In genomic region chr5:141041427-141041785, GRCh38 we compare ENCODE assay signal across 16 cellular contexts. TPM values are rescaled to one million over a fixed set of nuclear protein-coding genes. Genes with fewer than 3 reads are reported as not detected.
A peak's percentile ranks its signal among the peaks of the same experiment; 100 is the strongest.
DNase-seq lines count a peak whose midpoint lies in the region; ATAC-seq and TF ChIP-seq lines count a peak whose summit lies in the region.
"Had no signal": no experiment of that assay in that cellular context is flagged by ENCODE, and none has a peak within 500 bp of the region (broad histone marks: within the 10 kb centered on the region; RNA-seq: fewer than 3 reads in every experiment).

No MANE protein-coding gene starts in this region.

- peaks cover under 1% of the 10 kb centered on the region for H3K27me3 ChIP-seq in RWPE2 (ENCODE audit: insufficient read depth, poor library complexity, severe bottlenecking)
- H3K27me3 ChIP-seq: BLaER1 treated with 17β-estradiol and CSF1 and Interleukin-3, amounts not matched to agents 10 nM and 100 nM had no signal

- peaks cover 29% of the 10 kb centered on the region for H3K27me3 Mint-ChIP-seq in mesothelial cell of epicardium (ENCODE audit: low read depth)

- no peaks in the 10 kb centered on the region for H3K36me3 Mint-ChIP-seq in mesothelial cell of epicardium
- H3K36me3 Mint-ChIP-seq: CD8-positive, alpha-beta T cell; IgD-negative memory B cell; T-cell had no signal

- H3K27ac ChIP-seq in HEK293 (ENCODE audit: extremely low read depth, low read depth, low read length) (no peak overlapping the region), RWPE2 (ENCODE audit: poor library complexity, severe bottlenecking) (no peak overlapping the region)
- H3K27ac ChIP-seq: BLaER1 treated with 17β-estradiol and CSF1 and Interleukin-3, amounts not matched to agents 10 nM and 100 nM; GM23248 had no signal

- no peak for TF ChIP-seq CTCF in HEK293 (tag by site-specific recombination; IDR thresholded peaks at IDR 0.05)
- peak; percentile 56 for TF ChIP-seq CTCF in RWPE2 (IDR thresholded peaks at IDR 0.05; ENCODE audit: poor library complexity, severe bottlenecking)
- TF ChIP-seq CTCF in mesothelial cell of epicardium (IDR thresholded peaks at IDR 0.05; ENCODE audit: unreplicated experiment), result peak; percentile 52

- H3K9me3 ChIP-seq in HEK293 (ENCODE audit: control insufficient read depth, insufficient read depth, low read depth, low read length) (no peaks in the 10 kb centered on the region), RWPE2 (ENCODE audit: severe bottlenecking) (no peaks in the 10 kb centered on the region)

- H3K4me3 ChIP-seq in HEK293 (ENCODE audit: low read depth, low read length) (no peak overlapping the region), RWPE2 (ENCODE audit: severe bottlenecking) (no peak overlapping the region)
- H3K4me3 ChIP-seq: BLaER1 treated with 17β-estradiol and CSF1 and Interleukin-3, amounts not matched to agents 10 nM and 100 nM; GM23248; HAP-1 had no signal

- CTCF ChIA-PET in HEK293 (lab: Yijun Ruan, JAX), result interaction anchor here (0.7 to 3.8 kb wide), 18 partner anchors 9 to 255 kb away, joined by 3 to 81 read pairs (median 9); partner anchors contain the start of genes PCDHA1, PCDHA10, PCDHA11 and PCDHA13

- ATAC-seq in RWPE2 (ENCODE audit: low read depth) (no peak), HG03135 (IDR thresholded peaks at IDR 0.05; ENCODE audit: unreplicated experiment) (no peak)

- DNase-seq in RWPE2 (ENCODE audit: low spot score) (no peak), mesothelial cell of epicardium (ENCODE audit: low spot score in 2 of 2, unreplicated experiment in 2 of 2) (no peak), cortex of kidney (lab: John Stamatoyannopoulos, UW) (no peak), HCEC 1CT (no peak), activated T-cell treated with anti-CD3 and anti-CD28 coated beads for 4 hours (no peak)

- peaks cover 17% of the 10 kb centered on the region for H3K4me1 Mint-ChIP-seq in mesothelial cell of epicardium
- H3K4me1 Mint-ChIP-seq: IgD-negative memory B cell, T-cell had no signal

- H3K36me3 ChIP-seq in HEK293 (ENCODE audit: control insufficient read depth in 2 of 2, insufficient read depth in 1 of 2, low read length in 2 of 2), result no peaks in the 10 kb centered on the region
- no peaks in the 10 kb centered on the region for H3K36me3 ChIP-seq in RWPE2 (ENCODE audit: low read depth)
- H3K36me3 ChIP-seq: BLaER1 treated with 17β-estradiol and CSF1 and Interleukin-3, amounts not matched to agents 10 nM and 100 nM; HAP-1 had no signal

- POLR2A ChIA-PET in HEK293 (lab: Yijun Ruan, JAX), result interaction anchor here (2.3 kb wide), 1 partner anchor 75 kb away, joined by 11 read pairs; the partner anchor contains the start of gene PCDHAC2

- H3K4me3 Mint-ChIP-seq in mesothelial cell of epicardium, result no peak overlapping the region
- H3K4me3 Mint-ChIP-seq: CD8-positive, alpha-beta T cell; IgD-negative memory B cell; T-cell had no signal

- H3K9me3 Mint-ChIP-seq in mesothelial cell of epicardium, result no peaks in the 10 kb centered on the region
- H3K9me3 Mint-ChIP-seq: CD8-positive, alpha-beta T cell had no signal

- no peak overlapping the region for H3K27ac Mint-ChIP-seq in mesothelial cell of epicardium
- H3K27ac Mint-ChIP-seq: CD8-positive, alpha-beta T cell; IgD-negative memory B cell; T-cell had no signal

- H3K4me1 ChIP-seq in HEK293 (ENCODE audit: control insufficient read depth, insufficient read depth, low read length), result peaks cover 14% of the 10 kb centered on the region
- peaks cover 9% of the 10 kb centered on the region for H3K4me1 ChIP-seq in RWPE2 (ENCODE audit: insufficient read depth, poor library complexity, severe bottlenecking)
- H3K4me1 ChIP-seq: BLaER1 treated with 17β-estradiol and CSF1 and Interleukin-3, amounts not matched to agents 10 nM and 100 nM had no signal

TF ChIP-seq in HEK293, 187 proteins besides CTCF, POLR2A, EP300 and RAD21:
- TF ChIP-seq ZNF146 (tag by site-specific recombination; IDR thresholded peaks at IDR 0.05), result no peak
- TF ChIP-seq SALL2 (tag by site-specific recombination; IDR thresholded peaks at IDR 0.05; ENCODE audit: borderline replicate concordance), result no peak
- no peak for TF ChIP-seq PRDM6 (tag by site-specific recombination; IDR thresholded peaks at IDR 0.05)
- TF ChIP-seq ZXDB (tag by site-specific recombination; IDR thresholded peaks at IDR 0.05), result 0 out of 2 replicates have a peak, but pooled peaks have one; percentile 5
- no peak for TF ChIP-seq ZNF677 (tag by site-specific recombination; IDR thresholded peaks at IDR 0.05)
- no peak for TF ChIP-seq ZNF112 (tag by site-specific recombination; IDR thresholded peaks at IDR 0.05)

RNA-seq across cellular contexts. Expression of gene PCDHB1, which starts 9.8 kb away (rescaled TPM):
- total RNA-seq in mesothelial cell of epicardium, result 0.16 to 0.18 TPM (median 0.16 TPM) in 3 replicates
- total RNA-seq: Calu3; CD8-positive, alpha-beta T cell; G401; GM23248; M059J; T-cell had no signal

RNA-seq across cellular contexts. Expression of gene PCDHB2, which starts 53.0 kb away (rescaled TPM):
- total RNA-seq in mesothelial cell of epicardium, result 116 to 127 TPM (median 118 TPM) in 3 replicates
- total RNA-seq: Calu3; CD8-positive, alpha-beta T cell had no signal

RNA-seq across cellular contexts. Expression of gene PCDHB3, which starts 58.9 kb away (rescaled TPM):
- 19.2 to 21.6 TPM (median 19.8 TPM) in 3 replicates for total RNA-seq in mesothelial cell of epicardium
- total RNA-seq: CD8-positive, alpha-beta T cell had no signal
